Comparison of ENCODE assay signal across 8 cellular contexts in the genomic region with DNA sequence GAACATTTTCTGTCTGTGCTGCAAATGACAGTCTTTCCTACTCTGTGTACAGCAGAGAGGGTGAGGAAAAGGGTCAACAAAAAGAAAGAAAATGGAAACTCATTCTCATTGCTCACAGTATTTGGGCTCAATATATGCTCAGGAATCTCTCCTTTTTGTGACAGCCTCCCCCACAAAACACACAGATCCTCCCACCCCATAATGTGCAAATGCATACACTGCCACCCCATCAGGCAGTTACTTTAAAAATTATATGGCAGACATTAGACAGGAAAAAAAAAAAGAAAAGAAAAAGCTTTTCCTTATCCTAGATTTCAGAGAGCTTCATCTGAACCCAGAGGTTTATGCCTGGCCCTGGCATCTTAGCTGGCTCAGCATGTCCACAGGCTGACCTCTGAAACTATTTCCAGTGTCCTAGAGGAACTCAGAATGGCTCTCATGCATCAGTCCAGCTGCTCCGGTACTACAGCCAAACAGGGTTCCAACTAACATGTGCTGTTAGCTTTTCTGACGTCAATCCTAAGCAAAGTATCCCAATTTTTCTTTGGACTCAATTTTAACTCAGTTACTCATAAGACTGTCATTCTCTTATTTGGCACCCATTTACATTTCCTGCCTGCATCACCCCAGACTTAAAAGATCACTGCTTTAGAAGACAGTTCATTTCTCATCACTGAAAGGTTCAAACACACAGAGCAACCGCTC.
DNase-seq lines count a peak whose midpoint lies in the region; ATAC-seq and TF ChIP-seq lines count a peak whose summit lies in the region.

No MANE protein-coding gene starts in this region.

- H3K4me3 ChIP-seq in A673 (ENCODE audit: low read depth, low read length, poor library complexity, severe bottlenecking): no peak overlapping the region
- H3K4me3 ChIP-seq in duodenal mucosa (ENCODE audit: low read depth in 1 of 2, low read length in 2 of 2): no peak overlapping the region
- no peak overlapping the region for H3K4me3 ChIP-seq in muscle layer of duodenum (ENCODE audit: low read depth in 1 of 2, low read length in 2 of 2)

- no peak for ATAC-seq in HG02642 (IDR thresholded peaks at IDR 0.05; ENCODE audit: poor library complexity, unreplicated experiment)

- no peak overlapping the region for H3K9ac ChIP-seq in duodenal mucosa (ENCODE audit: low read depth in 1 of 2, low read length in 2 of 2)

- H3K27ac ChIP-seq in A673 (ENCODE audit: low read depth, low read length, poor library complexity, severe bottlenecking) (peak overlapping the region; percentile 35), duodenal mucosa (ENCODE audit: low read depth, low read length) (peak overlapping the region; percentile 53), muscle layer of duodenum (ENCODE audit: low read length) (peak overlapping the region; percentile 86)

- POLR2A ChIA-PET in A673 (lab: Charles Lee; ENCODE audit: low non-redundant PET): no interaction called here

- CTCF ChIA-PET in A673 (lab: Charles Lee): no interaction called here

- H3K27me3 ChIP-seq in A673 (replicated peaks; ENCODE audit: insufficient read depth, low read depth, low read length, poor library complexity) (no peaks in the 10 kb centered on the region), duodenal mucosa (ENCODE audit: control insufficient read depth in 1 of 2, insufficient read depth in 2 of 2, low read length in 2 of 2) (no peaks in the 10 kb centered on the region), muscle layer of duodenum (ENCODE audit: low read depth, low read length) (no peaks in the 10 kb centered on the region)

- intact Hi-C loops in A673 (cut with micrococcal nuclease; ENCODE audit: unreplicated experiment): no loop called here

- DNase-seq in A673 (ENCODE audit: low spot score) (no peak), NCI-H446 treated with DMSO at 0.1 percent for 48 hours (lab: John Stamatoyannopoulos, UW) (peak; percentile 10), NCI-H82 (lab: John Stamatoyannopoulos, UW) (no peak), islet precursor cell (no peak), NCI-H1417 treated with DMSO at 0.1 percent for 48 hours (lab: John Stamatoyannopoulos, UW) (no peak)

- H3K4me1 ChIP-seq in A673 (ENCODE audit: insufficient read depth, low read length, poor library complexity, severe bottlenecking): peaks cover 68% of the 10 kb centered on the region
- H3K4me1 ChIP-seq in duodenal mucosa (ENCODE audit: control insufficient read depth in 1 of 2, insufficient read depth in 2 of 2, low read length in 2 of 2): peaks cover 12 to 15% of the 10 kb centered on the region in 2 donors
- peaks cover 16 to 41% of the 10 kb centered on the region in 2 donors for H3K4me1 ChIP-seq in muscle layer of duodenum (ENCODE audit: control insufficient read depth in 1 of 2, insufficient read depth in 2 of 2, low read length in 2 of 2)

- no TSS peak for BruUV-seq in A673 (replicated peaks; lab: Mats Ljungman, UMichigan)

- TF ChIP-seq CTCF in A673 (conservative IDR thresholded peaks at IDR 0.05; ENCODE audit: low read depth, low read length): no peak

- H3K36me3 ChIP-seq in A673 (ENCODE audit: insufficient read depth, low read length, poor library complexity, severe bottlenecking) (no peaks in the 10 kb centered on the region), duodenal mucosa (ENCODE audit: control insufficient read depth in 1 of 2, insufficient read depth in 2 of 2, low read length in 2 of 2) (no peaks in the 10 kb centered on the region), muscle layer of duodenum (ENCODE audit: control insufficient read depth in 1 of 2, insufficient read depth in 2 of 2, low read length in 2 of 2) (no peaks in the 10 kb centered on the region)

- H3K9me3 ChIP-seq in A673 (ENCODE audit: low read depth, low read length, poor library complexity, severe bottlenecking) (no peaks in the 10 kb centered on the region), duodenal mucosa (ENCODE audit: control insufficient read depth in 1 of 2, low read length in 2 of 2) (no peaks in the 10 kb centered on the region), muscle layer of duodenum (ENCODE audit: control insufficient read depth in 1 of 2, low read length in 2 of 2) (no peaks in the 10 kb centered on the region)

Comparison
In these comparisons a context has a peak if more than half of its experiments do, and no peak if none do; other contexts are left out.
1. H3K27ac ChIP-seq: peak in every context shown above with its lines; median percentile 86 in muscle layer of duodenum; 53 in duodenal mucosa; 35 in A673.